In genomic region chr1:227896710-227897655, GRCh38 we compare ENCODE assay signal across 13 cellular contexts. TPM values are rescaled to one million over a fixed set of nuclear protein-coding genes. Genes with fewer than 3 reads are reported as not detected.
DNase-seq lines count a peak whose midpoint lies in the region; ATAC-seq and TF ChIP-seq lines count a peak whose summit lies in the region.
"Had no signal": no experiment of that assay in that cellular context is flagged by ENCODE, and none has a peak within 500 bp of the region (broad histone marks: within the 10 kb centered on the region; RNA-seq: fewer than 3 reads in every experiment).

No MANE protein-coding gene starts in this region.

- H3K27me3 ChIP-seq in endodermal cell (ENCODE audit: control insufficient read depth, insufficient read depth, low read length, poor library complexity, severe bottlenecking) (no peaks in the 10 kb centered on the region), uterus (no peaks in the 10 kb centered on the region)

- ATAC-seq in natural killer cell (no peak), GM18520 (IDR thresholded peaks at IDR 0.05; ENCODE audit: unreplicated experiment) (no peak), GM21723 (IDR thresholded peaks at IDR 0.05; ENCODE audit: unreplicated experiment) (no peak)
- ATAC-seq in natural killer cell treated with Interleukin-12 subunit alpha and Interleukin-12 subunit beta and Interleukin-15 and Interleukin-18, amount 100 ng/mL, for 72 hours, result no peak

- H3K36me3 ChIP-seq in endodermal cell (ENCODE audit: control insufficient read depth, insufficient read depth, low read length), result no peaks in the 10 kb centered on the region
- H3K36me3 ChIP-seq in uterus, result no peaks in the 10 kb centered on the region

- TF ChIP-seq POLR2A in uterus (IDR thresholded peaks at IDR 0.05), result no peak

- H3K9ac ChIP-seq in endodermal cell (ENCODE audit: extremely low read depth, low read length, poor library complexity, severe bottlenecking), result no peak overlapping the region

- H3K27ac ChIP-seq in endodermal cell (ENCODE audit: low read depth, low read length), result no peak overlapping the region
- no peak overlapping the region for H3K27ac ChIP-seq in uterus

- no peaks in the 10 kb centered on the region for H3K9me3 Mint-ChIP-seq in natural killer cell
- H3K9me3 Mint-ChIP-seq in natural killer cell treated with Interleukin-12 subunit alpha and Interleukin-12 subunit beta and Interleukin-15 and Interleukin-18, amount 100 ng/mL, for 72 hours, result no peaks in the 10 kb centered on the region
- H3K9me3 Mint-ChIP-seq in endodermal cell, result no peaks in the 10 kb centered on the region
- no peaks in the 10 kb centered on the region for H3K9me3 Mint-ChIP-seq in neural crest cell
- H3K9me3 Mint-ChIP-seq: activated T-helper 1 cell treated with anti-CD3 and anti-CD28 coated beads, Interleukin-12 subunit alpha, Interleukin-12 subunit beta, Interleukin-2, Interleukin-4 antibody, amounts not matched to agents 30 ng/mL and 10 ng/mL and 1 ng/mL, durations not matched to agents 14 hours and 24 hours and 36 hours had no signal

- H3K4me3 Mint-ChIP-seq in natural killer cell, result no peak overlapping the region
- no peak overlapping the region for H3K4me3 Mint-ChIP-seq in natural killer cell treated with Interleukin-12 subunit alpha and Interleukin-12 subunit beta and Interleukin-15 and Interleukin-18, amount 100 ng/mL, for 72 hours
- H3K4me3 Mint-ChIP-seq in endodermal cell, result no peak overlapping the region
- no peak overlapping the region for H3K4me3 Mint-ChIP-seq in neural crest cell
- H3K4me3 Mint-ChIP-seq: activated T-helper 1 cell treated with anti-CD3 and anti-CD28 coated beads, Interleukin-12 subunit alpha, Interleukin-12 subunit beta, Interleukin-2, Interleukin-4 antibody, amounts not matched to agents 30 ng/mL and 10 ng/mL and 1 ng/mL, durations not matched to agents 14 hours and 24 hours and 36 hours had no signal

- TF ChIP-seq CTCF in natural killer cell (IDR thresholded peaks at IDR 0.05) (no peak), endodermal cell (conservative IDR thresholded peaks at IDR 0.05) (no peak), neural crest cell (conservative IDR thresholded peaks at IDR 0.05) (no peak), uterus (IDR thresholded peaks at IDR 0.05) (no peak)

- H3K4me1 Mint-ChIP-seq in natural killer cell (peaks cover 13 to 32% of the 10 kb centered on the region in 2 donors), endodermal cell (peaks cover 6% of the 10 kb centered on the region), neural crest cell (peaks cover 15% of the 10 kb centered on the region)
- peaks cover 12 to 15% of the 10 kb centered on the region in 2 donors for H3K4me1 Mint-ChIP-seq in natural killer cell treated with Interleukin-12 subunit alpha and Interleukin-12 subunit beta and Interleukin-15 and Interleukin-18, amount 100 ng/mL, for 72 hours (ENCODE audit: low read depth in 2 of 2)

- no peak overlapping the region for H3K4me3 ChIP-seq in endodermal cell (ENCODE audit: low read length)
- H3K4me3 ChIP-seq in uterus, result no peak overlapping the region
- H3K4me3 ChIP-seq: smooth muscle cell had no signal

- DNase-seq in natural killer cell, result peak; percentile 11
- DNase-seq in natural killer cell treated with Interleukin-12 subunit alpha and Interleukin-12 subunit beta and Interleukin-15 and Interleukin-18, amount 100 ng/mL, for 72 hours (ENCODE audit: low spot score), result no peak
- DNase-seq in endodermal cell, result peak; percentile 38
- DNase-seq in neural crest cell (ENCODE audit: low read depth, low spot score), result no peak
- peak; percentile 9 to 10 for DNase-seq in uterus
- no peak for DNase-seq in putamen (ENCODE audit: low spot score)
- DNase-seq: cerebellar nuclear complex, GOT3, NCI-H1092 had no signal

- H3K4me1 ChIP-seq in endodermal cell (ENCODE audit: control insufficient read depth, insufficient read depth, low read length) (no peaks in the 10 kb centered on the region), uterus (no peaks in the 10 kb centered on the region)

- H3K36me3 Mint-ChIP-seq in natural killer cell (no peaks in the 10 kb centered on the region), endodermal cell (ENCODE audit: low read depth) (no peaks in the 10 kb centered on the region), neural crest cell (ENCODE audit: low read depth) (no peaks in the 10 kb centered on the region)
- H3K36me3 Mint-ChIP-seq in natural killer cell treated with Interleukin-12 subunit alpha and Interleukin-12 subunit beta and Interleukin-15 and Interleukin-18, amount 100 ng/mL, for 72 hours, result no peaks in the 10 kb centered on the region

- H3K9me3 ChIP-seq in endodermal cell (ENCODE audit: control insufficient read depth, low read length) (no peaks in the 10 kb centered on the region), uterus (no peaks in the 10 kb centered on the region)

- H3K27ac Mint-ChIP-seq in natural killer cell (no peak overlapping the region), endodermal cell (no peak overlapping the region), neural crest cell (ENCODE audit: unreplicated experiment) (peak overlapping the region; percentile 87)
- no peak overlapping the region for H3K27ac Mint-ChIP-seq in natural killer cell treated with Interleukin-12 subunit alpha and Interleukin-12 subunit beta and Interleukin-15 and Interleukin-18, amount 100 ng/mL, for 72 hours
- H3K27ac Mint-ChIP-seq: activated T-helper 1 cell treated with anti-CD3 and anti-CD28 coated beads, Interleukin-12 subunit alpha, Interleukin-12 subunit beta, Interleukin-2, Interleukin-4 antibody, amounts not matched to agents 30 ng/mL and 10 ng/mL and 1 ng/mL, durations not matched to agents 14 hours and 24 hours and 36 hours had no signal

- H3K27me3 Mint-ChIP-seq in natural killer cell (ENCODE audit: low read depth in 2 of 2) (peaks cover 0 to 8% of the 10 kb centered on the region in 2 donors), endodermal cell (ENCODE audit: insufficient read depth) (peaks cover 2% of the 10 kb centered on the region), neural crest cell (ENCODE audit: low read depth) (no peaks in the 10 kb centered on the region)
- H3K27me3 Mint-ChIP-seq in natural killer cell treated with Interleukin-12 subunit alpha and Interleukin-12 subunit beta and Interleukin-15 and Interleukin-18, amount 100 ng/mL, for 72 hours, result no peaks in the 10 kb centered on the region

- intact Hi-C loops in natural killer cell (cut with micrococcal nuclease), result no loop called here
- intact Hi-C loops in uterus (cut with DNase I; ENCODE audit: low total_unique reads), result no loop called here

- 91 to 92% methylated on average over 4 to 9 of the region's 9 CpGs for WGBS in endodermal cell (ENCODE audit: insufficient coverage in 1 of 2, insufficient read length in 1 of 2), 2 experiments

RNA-seq across cellular contexts. Expression of gene WNT9A, which starts 50.7 kb away (rescaled TPM):
- total RNA-seq in natural killer cell (not detected), endodermal cell (1 to 10 TPM; 1.2 to 1.7 TPM), neural crest cell (0.48 and 0.54 TPM in 2 replicates), uterus (1 to 10 TPM in 3 of 4 donors, not detected in 1; 2.4 to 6.8 (median 4.4) TPM)
- under 1 TPM in 1 of 2 donors, not detected in 1; 0.11 TPM for total RNA-seq in natural killer cell treated with Interleukin-12 subunit alpha and Interleukin-12 subunit beta and Interleukin-15 and Interleukin-18, amount 100 ng/mL, for 72 hours
- polyA plus RNA-seq in endodermal cell (2013, experiment 1 of 2), result 4.7 TPM
- 5.5 TPM for polyA plus RNA-seq in endodermal cell (2013, experiment 2 of 2)
- total RNA-seq: activated T-helper 1 cell treated with anti-CD3 and anti-CD28 coated beads, Interleukin-12 subunit alpha, Interleukin-12 subunit beta, Interleukin-2, Interleukin-4 antibody, amounts not matched to agents 30 ng/mL and 10 ng/mL and 1 ng/mL, durations not matched to agents 14 hours and 24 hours and 36 hours had no signal

Comparison
In these comparisons a context has a peak if more than half of its experiments do, and no peak if none do; other contexts are left out.
1. DNase-seq: peak in natural killer cell (single experiment), endodermal cell (single experiment) and uterus (2 of 2); none in natural killer cell treated with Interleukin-12 subunit alpha and Interleukin-12 subunit beta and Interleukin-15 and Interleukin-18, amount 100 ng/mL, for 72 hours (single experiment), neural crest cell (single experiment) and putamen (single experiment).